18 cellular contexts compared by ENCODE assay signal in the genomic region with DNA sequence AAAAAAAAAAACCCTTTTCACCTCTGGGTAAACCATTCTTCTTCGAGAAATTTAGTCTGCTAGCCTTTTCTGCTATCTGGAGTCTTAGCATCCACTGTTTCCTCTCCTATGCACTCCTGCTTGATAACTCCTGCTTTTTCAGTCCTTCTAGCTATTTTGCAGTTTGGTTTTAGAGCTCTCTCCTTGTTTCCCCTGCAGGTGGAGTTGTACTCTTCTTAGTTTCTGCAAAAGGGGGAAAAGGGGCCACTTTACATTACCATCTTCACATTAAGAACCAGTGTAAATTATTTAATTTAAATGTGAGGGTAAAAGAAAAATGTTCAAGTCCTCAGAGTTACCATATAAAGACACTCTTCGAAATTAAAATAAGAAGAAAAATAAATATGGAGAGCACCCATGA. TPM values are rescaled to one million over a fixed set of nuclear protein-coding genes. Genes with fewer than 3 reads are reported as not detected.
DNase-seq lines count a peak whose midpoint lies in the region; ATAC-seq and TF ChIP-seq lines count a peak whose summit lies in the region.
"Had no signal": no experiment of that assay in that cellular context is flagged by ENCODE, and none has a peak within 500 bp of the region (broad histone marks: within the 10 kb centered on the region; RNA-seq: fewer than 3 reads in every experiment).

No MANE protein-coding gene starts in this region.

- H3K23ac ChIP-seq in H9 (ENCODE audit: insufficient read length, low read depth, low read length): no peak overlapping the region

- H3K4me3 Mint-ChIP-seq in H9: no peak overlapping the region
- H3K4me3 Mint-ChIP-seq in activated T-helper 17 cell treated with anti-CD3 and anti-CD28 coated beads, Interleukin-2, amount 50 U/mL, for 72 hours: no peak overlapping the region
- H3K4me3 Mint-ChIP-seq: activated CD4-positive, alpha-beta T cell treated with anti-CD3 and anti-CD28 coated beads, Interleukin-2, amount 10 ng/mL, durations not matched to agents 24 days and 14 days; CD4-positive, alpha-beta T cell; neural crest cell had no signal

- in situ Hi-C loops in Panc1 (cut with HindIII; ENCODE audit: low pct_unique_long_range_greater_than_20kb, low sequenced_read_pairs): no loop called here

- H2BK15ac ChIP-seq in H9 (ENCODE audit: low read depth, low read length): no peak overlapping the region

- no peak overlapping the region for H3K4ac ChIP-seq in H9 (ENCODE audit: low read depth, low read length)

- H3K18ac ChIP-seq in H9 (ENCODE audit: insufficient read length, low read depth, low read length): no peak overlapping the region

- no peak overlapping the region for H4K91ac ChIP-seq in H9 (ENCODE audit: insufficient read length, low read depth, low read length)

- POLR2A ChIA-PET in Panc1 (lab: Charles Lee): no interaction called here

- intact Hi-C loops in Panc1 (cut with micrococcal nuclease; ENCODE audit: unreplicated experiment): no loop called here

- no peak overlapping the region for H2BK120ac ChIP-seq in H9 (ENCODE audit: low read depth, low read length, poor library complexity, severe bottlenecking)

- H2BK5ac ChIP-seq in H9 (ENCODE audit: insufficient read length, low read length): no peak overlapping the region

- H3K9me3 ChIP-seq in BLaER1 (no peaks in the 10 kb centered on the region), H9 (ENCODE audit: control insufficient read depth, low read depth, low read length) (no peaks in the 10 kb centered on the region), Panc1 (ENCODE audit: control insufficient read depth, insufficient read depth, low read depth, low read length) (no peaks in the 10 kb centered on the region)
- H3K9me3 ChIP-seq: left lung, mucosa of descending colon, psoas muscle, vagina had no signal

- H4K8ac ChIP-seq in H9 (replicated peaks; ENCODE audit: insufficient read length, low read depth, low read length): no peak overlapping the region

- H3K36me3 ChIP-seq in BLaER1 (no peaks in the 10 kb centered on the region), Panc1 (ENCODE audit: control insufficient read depth, insufficient read depth, low read length) (no peaks in the 10 kb centered on the region)
- H3K36me3 ChIP-seq: left lung, vagina had no signal

- H3T11ph ChIP-seq in H9 (ENCODE audit: low read length): no peak overlapping the region

- H3K4me3 ChIP-seq in BLaER1 (no peak overlapping the region), Panc1 (ENCODE audit: low read depth in 2 of 2, low read length in 2 of 2) (no peak overlapping the region), fibroblast of villous mesenchyme (ENCODE audit: low read depth, low read length) (no peak overlapping the region)
- H3K4me3 ChIP-seq: dorsolateral prefrontal cortex, left lung, mucosa of descending colon, psoas muscle, vagina had no signal

- H3K14ac ChIP-seq in H9 (ENCODE audit: insufficient read depth, low read length): no peak overlapping the region

- H3K9ac ChIP-seq in BLaER1 (no peak overlapping the region), H9 (ENCODE audit: extremely low read depth, insufficient read length, low read length) (no peak overlapping the region)

- H3K9me3 Mint-ChIP-seq in H9: no peaks in the 10 kb centered on the region
- no peaks in the 10 kb centered on the region for H3K9me3 Mint-ChIP-seq in activated T-helper 17 cell treated with anti-CD3 and anti-CD28 coated beads, Interleukin-2, amount 50 U/mL, for 72 hours
- H3K9me3 Mint-ChIP-seq: activated CD4-positive, alpha-beta T cell treated with anti-CD3 and anti-CD28 coated beads, Interleukin-2, amount 10 ng/mL, durations not matched to agents 24 days and 14 days; CD4-positive, alpha-beta T cell had no signal

- H3K79me1 ChIP-seq in H9 (ENCODE audit: insufficient read depth, low read depth, low read length, poor library complexity, severe bottlenecking): no peaks in the 10 kb centered on the region

- no peak overlapping the region for H4K5ac ChIP-seq in H9 (ENCODE audit: insufficient read length, low read depth, low read length)

- H3K27ac ChIP-seq in BLaER1 (no peak overlapping the region), H9 (ENCODE audit: insufficient read length, low read depth, low read length) (no peak overlapping the region), Panc1 (ENCODE audit: low read length) (no peak overlapping the region)
- H3K27ac ChIP-seq: dorsolateral prefrontal cortex, left lung, psoas muscle, vagina had no signal

- DNase-seq in H9 (no peak), Panc1 (ENCODE audit: low read depth, low spot score) (no peak), fibroblast of villous mesenchyme (ENCODE audit: low read depth) (no peak), H4 (ENCODE audit: low spot score) (no peak), omental fat pad (ENCODE audit: low spot score) (no peak), NCI-H446 treated with DMSO at 0.1 percent for 48 hours (lab: John Stamatoyannopoulos, UW) (no peak)
- DNase-seq: activated CD4-positive, alpha-beta T cell treated with anti-CD3 and anti-CD28 coated beads, Interleukin-2, amount 10 ng/mL, durations not matched to agents 24 days and 14 days; CD4-positive, alpha-beta T cell; DMS79 treated with DMSO at 0.1 percent for 48 hours; dorsolateral prefrontal cortex; left lung; mucosa of descending colon; psoas muscle; stimulated activated CD4-positive, alpha-beta T cell treated with anti-CD3 and anti-CD28 coated beads, Interleukin-4, amount 100 ng/mL, for 4 hours had no signal

- no CpG with 5 or more reads among the region's 2 CpGs for WGBS in H9 (ENCODE audit: extremely low coverage, insufficient read length, low lambda C conversion rate)

- H2BK20ac ChIP-seq in H9 (ENCODE audit: low read depth, low read length, poor library complexity, severe bottlenecking): no peak overlapping the region

- no peak for ATAC-seq in Panc1
- ATAC-seq in omental fat pad (ENCODE audit: low FRiP score): no peak
- no peak for ATAC-seq in activated T-helper 17 cell treated with anti-CD3 and anti-CD28 coated beads, Interleukin-2, amount 50 U/mL, for 72 hours (replicated peaks)
- ATAC-seq: left lung, mucosa of descending colon, psoas muscle had no signal

- H3K27me3 Mint-ChIP-seq in H9 (ENCODE audit: low read depth): no peaks in the 10 kb centered on the region; the same call in 1 of the 2 replicates
- H3K27me3 Mint-ChIP-seq in activated T-helper 17 cell treated with anti-CD3 and anti-CD28 coated beads, Interleukin-2, amount 50 U/mL, for 72 hours: no peaks in the 10 kb centered on the region

- CTCF ChIA-PET in Panc1 (lab: Charles Lee): interaction anchor here (0.7 kb wide), 3 partner anchors 18 to 225 kb away, joined by 3 to 5 read pairs (median 4); no protein-coding TSS in a partner anchor

- H3K4me1 Mint-ChIP-seq in H9: peaks cover 3 to 7% of the 10 kb centered on the region in 2 experiments
- H3K4me1 Mint-ChIP-seq in activated T-helper 17 cell treated with anti-CD3 and anti-CD28 coated beads, Interleukin-2, amount 50 U/mL, for 72 hours: no peaks in the 10 kb centered on the region
- H3K4me1 Mint-ChIP-seq: activated CD4-positive, alpha-beta T cell treated with anti-CD3 and anti-CD28 coated beads, Interleukin-2, amount 10 ng/mL, durations not matched to agents 24 days and 14 days; neural crest cell had no signal

- no peaks in the 10 kb centered on the region for H3K79me2 ChIP-seq in H9 (ENCODE audit: insufficient read depth, low read length)

- no TSS peak for BruUV-seq in Panc1 (replicated peaks; lab: Mats Ljungman, UMichigan)

- no peak overlapping the region for H2BK12ac ChIP-seq in H9 (ENCODE audit: insufficient read length, low read depth, low read length)

- no peaks in the 10 kb centered on the region for H3K23me2 ChIP-seq in H9 (ENCODE audit: insufficient read length, low read depth, low read length, poor library complexity, severe bottlenecking)

- TF ChIP-seq CTCF in H9 (conservative IDR thresholded peaks at IDR 0.05) (peak; percentile 56), Panc1 (IDR thresholded peaks at IDR 0.05) (peak; percentile 8; the same call in 1 of the 2 replicates), fibroblast of villous mesenchyme (IDR thresholded peaks at IDR 0.05; ENCODE audit: insufficient read depth, low read depth, low read length) (peak; percentile 24), omental fat pad (IDR thresholded peaks at IDR 0.05) (no peak)

- no peak overlapping the region for H2AK5ac ChIP-seq in H9 (ENCODE audit: insufficient read length, low read length)

- H3K4me1 ChIP-seq in BLaER1: peaks cover 20% of the 10 kb centered on the region
- H3K4me1 ChIP-seq in H9 (ENCODE audit: insufficient read depth, low read length): no peaks in the 10 kb centered on the region
- no peaks in the 10 kb centered on the region for H3K4me1 ChIP-seq in Panc1 (ENCODE audit: control insufficient read depth, insufficient read depth, low read length)
- H3K4me1 ChIP-seq: left lung, psoas muscle, vagina had no signal

- no peak overlapping the region for H2AFZ ChIP-seq in H9 (ENCODE audit: low read length)

- H3K56ac ChIP-seq in H9 (ENCODE audit: insufficient read length, low read depth, low read length): no peak overlapping the region

- no peaks in the 10 kb centered on the region for H3K36me3 Mint-ChIP-seq in H9 (ENCODE audit: insufficient read depth in 1 of 3, low read depth in 3 of 3)
- no peaks in the 10 kb centered on the region for H3K36me3 Mint-ChIP-seq in activated T-helper 17 cell treated with anti-CD3 and anti-CD28 coated beads, Interleukin-2, amount 50 U/mL, for 72 hours (ENCODE audit: low read depth)

- H3K27me3 ChIP-seq in BLaER1: no peaks in the 10 kb centered on the region
- H3K27me3 ChIP-seq in H9 (ENCODE audit: insufficient read depth, low read length): no peaks in the 10 kb centered on the region; the same call in none of the 2 replicates
- H3K27me3 ChIP-seq in Panc1 (ENCODE audit: control insufficient read depth, insufficient read depth, low read length): no peaks in the 10 kb centered on the region
- H3K27me3 ChIP-seq: dorsolateral prefrontal cortex, left lung, vagina had no signal

- H4K20me1 ChIP-seq in BLaER1 (no peaks in the 10 kb centered on the region), H9 (ENCODE audit: control insufficient read depth, insufficient read depth, insufficient read length) (no peaks in the 10 kb centered on the region)

- 0 out of 2 replicates have a peak overlapping the region, but pooled peaks have one; percentile 6 for H3K4me2 ChIP-seq in BLaER1
- no peak overlapping the region for H3K4me2 ChIP-seq in H9 (ENCODE audit: insufficient read depth, insufficient read length, low read length)

- no peak overlapping the region for H3K27ac Mint-ChIP-seq in H9
- no peak overlapping the region for H3K27ac Mint-ChIP-seq in activated T-helper 17 cell treated with anti-CD3 and anti-CD28 coated beads, Interleukin-2, amount 50 U/mL, for 72 hours
- H3K27ac Mint-ChIP-seq: activated CD4-positive, alpha-beta T cell treated with anti-CD3 and anti-CD28 coated beads, Interleukin-2, amount 10 ng/mL, durations not matched to agents 24 days and 14 days; CD4-positive, alpha-beta T cell had no signal

RNA-seq across cellular contexts. Expression of a gene that starts 23.6 kb away (rescaled TPM):
- 10.1 and 10.4 TPM in 2 replicates for total RNA-seq in H9 (2021)
- 29.7 TPM for total RNA-seq in Panc1 (2021; ENCODE audit: unreplicated experiment)
- 19.8 TPM for polyA plus RNA-seq in Panc1 (2012; ENCODE audit: insufficient read length)
- 558 and 807 TPM in 2 replicates for total RNA-seq in fibroblast of villous mesenchyme
- total RNA-seq in H4 (2014; rRNA removed; shearing (Covaris generic)): 25.1 and 28.4 TPM in 2 replicates
- 100 to 1,000 TPM in 1 of 4 donors, 10 to 100 TPM in 3; 26.8 to 188 (median 56.9) TPM for total RNA-seq in omental fat pad
- total RNA-seq in activated T-helper 17 cell treated with anti-CD3 and anti-CD28 coated beads, Interleukin-2, amount 50 U/mL, for 72 hours: under 1 TPM in 1 of 2 donors, not detected in 1; 0.17 TPM

RNA-seq across cellular contexts. Expression of a gene that starts 53.3 kb away (rescaled TPM):
- total RNA-seq in H9 (2021) (58.1 and 62.5 TPM in 2 replicates), Panc1 (2021; ENCODE audit: unreplicated experiment) (57.7 TPM), fibroblast of villous mesenchyme (69.6 and 130 TPM in 2 replicates), omental fat pad (10 to 100 TPM; 16.3 to 35.6 (median 29.1) TPM)
- 15.1 TPM for polyA plus RNA-seq in Panc1 (2012; ENCODE audit: insufficient read length)
- total RNA-seq in H4 (2014; rRNA removed; shearing (Covaris generic)): 22.5 and 27.0 TPM in 2 replicates
- 10 to 100 TPM; 32.4 to 48.4 TPM for total RNA-seq in activated T-helper 17 cell treated with anti-CD3 and anti-CD28 coated beads, Interleukin-2, amount 50 U/mL, for 72 hours

Comparison
In these comparisons a context has a peak if more than half of its experiments do, and no peak if none do; other contexts are left out.
1. CTCF ChIP-seq: peak in H9 (single experiment), Panc1 (single experiment) and fibroblast of villous mesenchyme (single experiment); none in omental fat pad (0 of 3).